ENCODE assay signal across 8 cellular contexts in the genomic region with DNA sequence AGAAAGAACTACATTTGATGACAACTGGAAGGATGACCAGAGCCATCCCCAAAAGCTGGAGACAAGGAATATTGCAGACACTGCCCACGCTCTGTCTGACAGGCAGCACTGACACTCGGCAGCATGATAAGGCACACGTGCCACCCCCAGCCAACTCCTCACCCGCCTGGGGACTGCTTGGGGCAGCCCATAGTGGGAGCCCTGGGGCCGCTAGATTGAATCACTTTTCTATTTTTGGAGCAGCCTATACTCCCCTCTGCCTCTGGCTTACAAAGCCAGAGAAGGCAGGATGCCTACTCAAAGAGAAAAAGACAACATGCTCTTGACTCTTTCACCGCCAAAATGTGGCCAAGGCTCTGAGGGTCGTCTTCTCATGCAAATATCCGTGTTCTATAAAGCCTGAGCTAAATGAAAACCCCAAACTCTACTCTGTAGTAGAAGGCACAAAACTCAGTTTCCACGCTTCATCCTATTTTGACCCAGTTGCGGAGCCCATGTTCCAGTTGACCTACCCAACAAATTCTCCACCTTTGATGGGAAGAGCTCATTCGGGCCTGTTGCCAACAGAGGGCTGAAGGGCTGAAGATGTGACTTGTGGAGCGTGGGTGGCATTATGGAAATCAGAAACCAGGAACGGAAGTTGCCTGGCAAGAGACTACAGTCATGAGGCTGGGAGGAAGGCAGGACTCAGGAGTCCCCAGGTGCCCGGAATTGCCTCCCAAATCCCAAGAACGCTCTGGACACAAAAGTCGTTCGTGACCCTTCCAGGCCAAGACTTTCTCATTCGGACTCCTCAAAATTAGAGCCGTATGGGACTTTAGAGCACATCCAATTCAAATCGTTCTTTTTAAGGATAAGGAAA. TPM values are rescaled to one million over a fixed set of nuclear protein-coding genes. Genes with fewer than 3 reads are reported as not detected.
A peak's percentile ranks its signal among the peaks of the same experiment; 100 is the strongest.
DNase-seq lines count a peak whose midpoint lies in the region; ATAC-seq lines count a peak whose summit lies in the region.

No MANE protein-coding gene starts in this region.

- intact Hi-C loops in activated T-helper 1 cell treated with anti-CD3 and anti-CD28 coated beads, Interleukin-12 subunit alpha, Interleukin-12 subunit beta, Interleukin-2, Interleukin-4 antibody, amounts not matched to agents 30 ng/mL and 10 ng/mL and 1 ng/mL, durations not matched to agents 14 hours and 24 hours and 36 hours (cut with micrococcal nuclease): loop anchor here (1.0 to 5.0 kb wide), 14 partner anchors 14 to 1144 kb away; a partner anchor contains a TSS
- intact Hi-C loops in Right ventricle myocardium inferior (cut with DNase I): loop anchor here (5.0 kb wide), 1 partner anchor 56 kb away; a partner anchor contains a TSS

- peaks cover 44% of the 10 kb centered on the region for H3K4me1 Mint-ChIP-seq in activated T-helper 1 cell treated with anti-CD3 and anti-CD28 coated beads, Interleukin-12 subunit alpha, Interleukin-12 subunit beta, Interleukin-2, Interleukin-4 antibody, amounts not matched to agents 30 ng/mL and 10 ng/mL and 1 ng/mL, durations not matched to agents 14 hours and 24 hours and 36 hours (ENCODE audit: low read depth)

- peak overlapping the region; percentile 91 for H3K4me3 Mint-ChIP-seq in activated T-helper 1 cell treated with anti-CD3 and anti-CD28 coated beads, Interleukin-12 subunit alpha, Interleukin-12 subunit beta, Interleukin-2, Interleukin-4 antibody, amounts not matched to agents 30 ng/mL and 10 ng/mL and 1 ng/mL, durations not matched to agents 14 hours and 24 hours and 36 hours

- H3K9me3 Mint-ChIP-seq in activated T-helper 1 cell treated with anti-CD3 and anti-CD28 coated beads, Interleukin-12 subunit alpha, Interleukin-12 subunit beta, Interleukin-2, Interleukin-4 antibody, amounts not matched to agents 30 ng/mL and 10 ng/mL and 1 ng/mL, durations not matched to agents 14 hours and 24 hours and 36 hours: no peaks in the 10 kb centered on the region

- H3K36me3 Mint-ChIP-seq in activated T-helper 1 cell treated with anti-CD3 and anti-CD28 coated beads, Interleukin-12 subunit alpha, Interleukin-12 subunit beta, Interleukin-2, Interleukin-4 antibody, amounts not matched to agents 30 ng/mL and 10 ng/mL and 1 ng/mL, durations not matched to agents 14 hours and 24 hours and 36 hours (ENCODE audit: low read depth): peaks cover 27% of the 10 kb centered on the region

- in situ Hi-C loops in Caki2 (cut with HindIII; ENCODE audit: low pct_unique_long_range_greater_than_20kb, low sequenced_read_pairs): no loop called here

- DNase-seq in Caki2 (ENCODE audit: low read depth) (peak; percentile 56), NCI-H526 treated with DMSO at 0.1 percent for 48 hours (lab: John Stamatoyannopoulos, UW) (peak; percentile 55), Right ventricle myocardium inferior (ENCODE audit: missing footprints) (peak; percentile 78), renal cortical epithelial cell (ENCODE audit: low read depth) (peak; percentile 76), cerebellum (ENCODE audit: low spot score) (no peak)
- no peak for DNase-seq in activated T-helper 1 cell treated with anti-CD3 and anti-CD28 coated beads, Interleukin-12 subunit alpha, Interleukin-12 subunit beta, Interleukin-2, Interleukin-4 antibody, amounts not matched to agents 30 ng/mL and 10 ng/mL and 1 ng/mL, durations not matched to agents 14 hours and 24 hours and 36 hours (ENCODE audit: low spot score)

- peak overlapping the region; percentile 93 for H3K27ac Mint-ChIP-seq in activated T-helper 1 cell treated with anti-CD3 and anti-CD28 coated beads, Interleukin-12 subunit alpha, Interleukin-12 subunit beta, Interleukin-2, Interleukin-4 antibody, amounts not matched to agents 30 ng/mL and 10 ng/mL and 1 ng/mL, durations not matched to agents 14 hours and 24 hours and 36 hours

- peaks cover 1% of the 10 kb centered on the region for H3K27me3 Mint-ChIP-seq in activated T-helper 1 cell treated with anti-CD3 and anti-CD28 coated beads, Interleukin-12 subunit alpha, Interleukin-12 subunit beta, Interleukin-2, Interleukin-4 antibody, amounts not matched to agents 30 ng/mL and 10 ng/mL and 1 ng/mL, durations not matched to agents 14 hours and 24 hours and 36 hours (ENCODE audit: insufficient read depth)

- ATAC-seq in GM21529 (IDR thresholded peaks at IDR 0.05; ENCODE audit: unreplicated experiment): peak; percentile 53
- ATAC-seq in Right ventricle myocardium inferior: peak; percentile 77
- ATAC-seq in HG03045 (IDR thresholded peaks at IDR 0.05; ENCODE audit: unreplicated experiment): no peak

RNA-seq across cellular contexts. Expression of a gene that starts 1.1 kb away (rescaled TPM):
- 52.9 and 53.1 TPM in 2 replicates for total RNA-seq in Caki2 (2014; rRNA removed; shearing (Covaris generic); ENCODE audit: low replicate concordance)
- 95.6 TPM in 2 replicates for total RNA-seq in activated T-helper 1 cell treated with anti-CD3 and anti-CD28 coated beads, Interleukin-12 subunit alpha, Interleukin-12 subunit beta, Interleukin-2, Interleukin-4 antibody, amounts not matched to agents 30 ng/mL and 10 ng/mL and 1 ng/mL, durations not matched to agents 14 hours and 24 hours and 36 hours
- 91.6 TPM for total RNA-seq in Right ventricle myocardium inferior
- total RNA-seq in renal cortical epithelial cell: 58.5 and 92.8 TPM in 2 replicates
- 44.0 TPM for total RNA-seq in cerebellum

RNA-seq across cellular contexts. Expression of a gene that starts 2.6 kb away (rescaled TPM):
- 1.4 and 2.5 TPM in 2 replicates for total RNA-seq in Caki2 (2014; rRNA removed; shearing (Covaris generic); ENCODE audit: low replicate concordance)
- 8.9 and 9.6 TPM in 2 replicates for total RNA-seq in activated T-helper 1 cell treated with anti-CD3 and anti-CD28 coated beads, Interleukin-12 subunit alpha, Interleukin-12 subunit beta, Interleukin-2, Interleukin-4 antibody, amounts not matched to agents 30 ng/mL and 10 ng/mL and 1 ng/mL, durations not matched to agents 14 hours and 24 hours and 36 hours
- 1.4 TPM for total RNA-seq in Right ventricle myocardium inferior
- total RNA-seq in renal cortical epithelial cell: 0.52 and 1.6 TPM in 2 replicates
- total RNA-seq in cerebellum: 1.7 TPM

RNA-seq across cellular contexts. Expression of a gene that starts 14.0 kb away (rescaled TPM):
- total RNA-seq in Caki2 (2014; rRNA removed; shearing (Covaris generic); ENCODE audit: low replicate concordance): 79.0 and 119 TPM in 2 replicates
- total RNA-seq in activated T-helper 1 cell treated with anti-CD3 and anti-CD28 coated beads, Interleukin-12 subunit alpha, Interleukin-12 subunit beta, Interleukin-2, Interleukin-4 antibody, amounts not matched to agents 30 ng/mL and 10 ng/mL and 1 ng/mL, durations not matched to agents 14 hours and 24 hours and 36 hours: 17.2 and 20.3 TPM in 2 replicates
- total RNA-seq in Right ventricle myocardium inferior (16.4 TPM), renal cortical epithelial cell (23.7 and 37.2 TPM in 2 replicates), cerebellum (10.3 TPM)

RNA-seq across cellular contexts. Expression of a gene that starts 17.6 kb away (rescaled TPM):
- total RNA-seq in Caki2 (2014; rRNA removed; shearing (Covaris generic); ENCODE audit: low replicate concordance): not detected in 2 replicates
- 0.56 TPM in 1 of 2 replicates, not detected in the other for total RNA-seq in activated T-helper 1 cell treated with anti-CD3 and anti-CD28 coated beads, Interleukin-12 subunit alpha, Interleukin-12 subunit beta, Interleukin-2, Interleukin-4 antibody, amounts not matched to agents 30 ng/mL and 10 ng/mL and 1 ng/mL, durations not matched to agents 14 hours and 24 hours and 36 hours
- total RNA-seq in Right ventricle myocardium inferior: not detected
- not detected in 2 replicates for total RNA-seq in renal cortical epithelial cell
- 0.64 TPM for total RNA-seq in cerebellum

RNA-seq across cellular contexts. Expression of a gene that starts 33.7 kb away (rescaled TPM):
- not detected in 2 replicates for total RNA-seq in Caki2 (2014; rRNA removed; shearing (Covaris generic); ENCODE audit: low replicate concordance)
- 5.0 and 5.2 TPM in 2 replicates for total RNA-seq in activated T-helper 1 cell treated with anti-CD3 and anti-CD28 coated beads, Interleukin-12 subunit alpha, Interleukin-12 subunit beta, Interleukin-2, Interleukin-4 antibody, amounts not matched to agents 30 ng/mL and 10 ng/mL and 1 ng/mL, durations not matched to agents 14 hours and 24 hours and 36 hours
- 0.54 TPM for total RNA-seq in Right ventricle myocardium inferior
- total RNA-seq in renal cortical epithelial cell: 0.80 TPM in 1 of 2 replicates, not detected in the other
- 7.7 TPM for total RNA-seq in cerebellum

Comparison
In these comparisons a context has a peak if more than half of its experiments do, and no peak if none do; other contexts are left out.
1. DNase-seq: peak in Caki2 (single experiment), NCI-H526 treated with DMSO at 0.1 percent for 48 hours (single experiment), Right ventricle myocardium inferior (single experiment) and renal cortical epithelial cell (single experiment); none in activated T-helper 1 cell treated with anti-CD3 and anti-CD28 coated beads, Interleukin-12 subunit alpha, Interleukin-12 subunit beta, Interleukin-2, Interleukin-4 antibody, amounts not matched to agents 30 ng/mL and 10 ng/mL and 1 ng/mL, durations not matched to agents 14 hours and 24 hours and 36 hours (single experiment) and cerebellum (single experiment).